25 cellular contexts compared by ENCODE assay signal in genomic region chr1:229895605-229896004, GRCh38.
"Had no signal": no experiment of that assay in that cellular context is flagged by ENCODE, and none has a peak within 500 bp of the region (broad histone marks: within the 10 kb centered on the region; RNA-seq: fewer than 3 reads in every experiment).

No MANE protein-coding gene starts in this region.

- H3K9me3 ChIP-seq: left lung, ovary, prostate gland, spleen, uterus had no signal

- H3K4me3 ChIP-seq: left lung, lung, ovary, prostate gland, skin epidermis, spleen, tibial nerve, uterus had no signal

- H3K27ac ChIP-seq: left lung, ovary, prostate gland, skin epidermis, spleen, tibial nerve, uterus had no signal

- H3K27me3 ChIP-seq: ovary, tibial nerve, uterus had no signal

- H3K36me3 ChIP-seq: left lung, ovary, prostate gland, spleen, tibial nerve, uterus had no signal

- ATAC-seq: left colon; left lung; naive thymus-derived CD4-positive, alpha-beta T cell; natural killer cell treated with Interleukin-12 subunit alpha and Interleukin-12 subunit beta and Interleukin-15 and Interleukin-18, amount 100 ng/mL, for 72 hours; right cardiac atrium; sciatic nerve; stimulated activated memory B cell treated with anti-CD40 and anti-IgM and Interleukin-4, amounts not matched to agents 10 μg/mL and 1 μg/mL and 100 μg/mL, for 72 hours; stimulated activated naive CD8-positive, alpha-beta T cell treated with anti-CD3 and anti-CD28 coated beads, Interleukin-15, amount 100 ng/mL, for 72 hours had no signal

- H3K4me1 ChIP-seq: left lung, prostate gland, spleen, tibial nerve, uterus had no signal

- DNase-seq: hippocampal formation; immature natural killer cell; kidney; left colon; left lung; mesendoderm; naive thymus-derived CD4-positive, alpha-beta T cell; ovary; posterior cingulate gyrus; retina; right cardiac atrium; spleen; stimulated activated CD4-positive, alpha-beta T cell treated with anti-CD3 and anti-CD28 coated beads, Interleukin-4, amount 100 ng/mL, for 24 hours; stimulated activated naive CD4-positive, alpha-beta T cell treated with Interleukin-2 at 50 U/mL for 16 hours; stimulated activated naive CD8-positive, alpha-beta T cell treated with anti-CD3 and anti-CD28 coated beads, Interleukin-15, amount 100 ng/mL, for 72 hours; substantia nigra; uterus had no signal

- FAIRE-seq: islet of Langerhans, kidney had no signal
